8 cellular contexts compared by ENCODE assay signal in the genomic region with DNA sequence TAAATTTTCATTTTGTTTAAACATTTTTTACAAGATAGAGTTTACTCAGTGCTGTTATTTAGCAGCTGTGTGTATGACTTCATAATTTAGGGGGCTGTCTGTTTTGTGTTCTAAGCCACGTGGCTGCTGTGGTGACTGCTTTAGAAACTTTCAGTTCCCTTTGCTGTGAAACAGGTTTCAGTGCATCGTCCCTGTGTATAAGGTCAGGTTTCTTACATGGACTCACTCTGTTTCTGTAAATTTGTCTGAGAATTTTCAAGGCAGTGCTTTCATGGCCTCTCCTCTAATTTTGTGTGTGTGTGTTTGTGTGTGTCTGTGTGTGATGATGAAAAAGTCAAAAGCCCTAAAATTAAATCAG. TPM values are rescaled to one million over a fixed set of nuclear protein-coding genes. Genes with fewer than 3 reads are reported as not detected.
DNase-seq lines count a peak whose midpoint lies in the region; ATAC-seq and TF ChIP-seq lines count a peak whose summit lies in the region.

No MANE protein-coding gene starts in this region.

- WGBS in smooth muscle cell (ENCODE audit: low lambda C conversion rate) = 4% methylated on average over 2 of the region's 2 CpGs

- peak overlapping the region; percentile 15 for H3K4me3 ChIP-seq in fibroblast of mammary gland (ENCODE audit: control insufficient read depth, low read depth, low read length)
- H3K4me3 ChIP-seq in smooth muscle cell = peak overlapping the region; percentile 49

- TF ChIP-seq CTCF in fibroblast of mammary gland (conservative IDR thresholded peaks at IDR 0.05; ENCODE audit: control insufficient read depth, insufficient read depth, low read depth, low read length) (no peak), smooth muscle cell (IDR thresholded peaks at IDR 0.05; ENCODE audit: borderline replicate concordance, insufficient read depth, poor library complexity, severe bottlenecking) (no peak)

- peak overlapping the region; percentile 36 for H3K9ac ChIP-seq in smooth muscle cell (ENCODE audit: low read depth)

- H4K20me1 ChIP-seq in smooth muscle cell (ENCODE audit: low read depth) = peaks cover 20% of the 10 kb centered on the region

- no peaks in the 10 kb centered on the region for H3F3A ChIP-seq in smooth muscle cell (ENCODE audit: low read depth)

- H3K4me2 ChIP-seq in smooth muscle cell = peak overlapping the region; percentile 85

- peaks cover 16% of the 10 kb centered on the region for H3K79me2 ChIP-seq in smooth muscle cell (ENCODE audit: low read depth)

- no peaks in the 10 kb centered on the region for H3K36me3 ChIP-seq in smooth muscle cell (ENCODE audit: low read depth)

- peak; percentile 25 for TF ChIP-seq POLR2A in GM18526 (IDR thresholded peaks at IDR 0.05; ENCODE audit: extremely low read depth, insufficient read length)

- DNase-seq in AG20443 (ENCODE audit: low spot score) (peak; percentile 34), RPMI8226 (peak; percentile 89), fibroblast of mammary gland (ENCODE audit: low read depth) (peak; percentile 62), smooth muscle cell (lab: John Stamatoyannopoulos, UW; ENCODE audit: unreplicated experiment) (no peak), RKO (ENCODE audit: low spot score) (no peak), foreskin melanocyte (no peak)

- peak overlapping the region; percentile 81 for H2AFZ ChIP-seq in smooth muscle cell (ENCODE audit: low read depth)

- ATAC-seq in HG03025 (IDR thresholded peaks at IDR 0.05; ENCODE audit: low FRiP score, unreplicated experiment) = peak; percentile 89

- peak overlapping the region; percentile 15 for H3K27ac ChIP-seq in smooth muscle cell (ENCODE audit: low read depth)

- peaks cover 25% of the 10 kb centered on the region for H3K4me1 ChIP-seq in smooth muscle cell (ENCODE audit: low read depth)

- H3K27me3 ChIP-seq in smooth muscle cell (ENCODE audit: low read depth) = no peaks in the 10 kb centered on the region

- no peaks in the 10 kb centered on the region for H3K9me3 ChIP-seq in smooth muscle cell (replicated peaks; ENCODE audit: low read depth)

RNA-seq across cellular contexts. Expression of a gene that starts 32.4 kb away (rescaled TPM):
- total RNA-seq in smooth muscle cell = 11.5 and 13.0 TPM in 2 replicates
- 6.5 TPM in 2 replicates for polyA plus RNA-seq in smooth muscle cell

Comparison
In these comparisons a context has a peak if more than half of its experiments do, and no peak if none do; other contexts are left out.
1. DNase-seq: peak in AG20443 (single experiment), RPMI8226 (single experiment) and fibroblast of mammary gland (single experiment); none in smooth muscle cell (single experiment), RKO (single experiment) and foreskin melanocyte (single experiment).